ENCODE assay signal across 8 cellular contexts in the genomic region with DNA sequence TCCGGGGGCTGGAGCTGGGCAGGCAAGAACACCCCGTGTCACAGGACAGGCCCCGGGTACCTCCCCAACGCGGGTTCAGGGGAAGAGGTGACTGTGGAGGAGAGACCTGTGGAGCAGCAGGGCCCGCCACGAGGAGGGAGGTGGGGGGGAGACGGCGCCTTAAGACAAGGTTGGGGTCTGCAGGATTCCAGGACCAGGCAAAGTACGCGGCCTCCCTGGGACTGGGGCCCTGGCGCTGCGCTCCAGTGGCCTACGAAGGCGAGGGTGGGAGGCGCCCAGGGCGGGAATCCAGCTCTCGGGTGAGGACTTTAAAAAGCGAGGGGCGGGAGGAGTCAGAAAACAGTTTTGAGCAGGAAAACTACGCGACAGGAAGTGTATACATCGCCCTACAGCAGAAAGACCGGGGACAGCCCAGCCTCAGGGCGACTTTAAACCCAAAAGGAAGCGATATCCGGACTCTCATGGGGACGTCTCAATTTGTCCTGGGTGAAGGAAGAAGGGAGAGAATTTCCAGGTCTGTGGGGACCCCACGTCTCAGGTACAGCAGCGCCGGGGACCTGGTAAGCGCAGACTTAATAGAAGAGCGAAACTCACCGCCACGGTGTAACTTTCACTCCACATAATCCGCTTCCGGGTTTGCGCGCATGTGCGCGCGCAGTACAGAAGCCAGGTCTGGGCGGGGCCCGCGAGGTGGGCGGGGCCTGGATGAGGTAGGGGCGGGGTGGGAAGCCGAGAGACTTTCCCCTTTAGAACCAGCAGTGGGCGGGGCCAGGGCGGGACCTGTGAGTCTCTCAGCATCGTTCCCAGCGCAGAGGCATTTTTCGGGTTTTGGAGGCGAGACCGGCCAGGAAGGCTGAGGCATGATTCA. TPM values are rescaled to one million over a fixed set of nuclear protein-coding genes. Genes with fewer than 3 reads are reported as not detected.
DNase-seq lines count a peak whose midpoint lies in the region; ATAC-seq and TF ChIP-seq lines count a peak whose summit lies in the region.

A gene (minus strand): TSS at position 638 of the 868 bp plus-strand sequence.

- H3K4me1 ChIP-seq in PC-9 (replicated peaks; ENCODE audit: insufficient read depth) = peaks cover 17% of the 10 kb centered on the region
- H3K4me1 ChIP-seq in esophagus squamous epithelium = peaks cover 8 to 24% (median 11%) of the 10 kb centered on the region in 3 donors

- peaks cover 15% of the 10 kb centered on the region for H3F3A ChIP-seq in PC-9 (ENCODE audit: insufficient read depth, low read depth)

- H3K9me2 ChIP-seq in PC-9 (ENCODE audit: insufficient read depth) = no peaks in the 10 kb centered on the region

- H3K79me2 ChIP-seq in PC-9 (ENCODE audit: low read depth) = 0 out of 2 replicates have a peak, but pooled peaks cover 7% of the 10 kb centered on the region

- H3K9me3 ChIP-seq in PC-9 (ENCODE audit: insufficient read depth, low read depth) (peaks cover 24% of the 10 kb centered on the region), esophagus squamous epithelium (peaks cover 0 to 16% (median 0%) of the 10 kb centered on the region in 3 donors)

- peak within 1 kb of the TSS; percentile 77 for H3K4me3 ChIP-seq in PC-9
- H3K4me3 ChIP-seq in esophagus squamous epithelium = peak within 1 kb of the TSS; percentile 45 to 82 (median 75)

- peak in 1 of 4 donors; percentile 43 for TF ChIP-seq POLR2A in esophagus squamous epithelium (IDR thresholded peaks at IDR 0.05)

- H3K4me2 ChIP-seq in PC-9 = peak within 1 kb of the TSS; percentile 98

- CTCF ChIA-PET in PC-9 (lab: Charles Lee) = interaction anchor here (0.7 kb wide), 1 partner anchor 111 kb away, joined by 3 read pairs; a partner anchor contains a TSS

- peak; percentile 94 for ATAC-seq in GM21423 (IDR thresholded peaks at IDR 0.05; ENCODE audit: unreplicated experiment)

- H3K36me3 ChIP-seq in PC-9 (ENCODE audit: low read depth) = 0 out of 2 replicates have a peak, but pooled peaks cover 6% of the 10 kb centered on the region
- peaks cover 0 to 23% (median 0%) of the 10 kb centered on the region in 3 donors for H3K36me3 ChIP-seq in esophagus squamous epithelium

- H3K27ac ChIP-seq in PC-9 = peak within 1 kb of the TSS; percentile 90
- H3K27ac ChIP-seq in esophagus squamous epithelium = peak within 1 kb of the TSS; percentile 74 to 94 (median 89)

- POLR2A ChIA-PET in PC-9 (lab: Charles Lee; ENCODE audit: unreplicated experiment) = interaction anchor here (0.6 to 0.7 kb wide), 3 partner anchors 90 to 696 kb away, joined by 4 to 5 read pairs (median 5); a partner anchor contains a TSS

- H2AFZ ChIP-seq in PC-9 = peak within 1 kb of the TSS; percentile 90

- no peaks in the 10 kb centered on the region for H3K27me3 ChIP-seq in PC-9 (ENCODE audit: insufficient read depth, low read depth)
- H3K27me3 ChIP-seq in esophagus squamous epithelium = no peaks in the 10 kb centered on the region

- intact Hi-C loops in PC-9 (cut with micrococcal nuclease; ENCODE audit: unreplicated experiment) (loop anchor here (5.0 kb wide), 1 partner anchor 99 kb away; a partner anchor contains a TSS), esophagus squamous epithelium (cut with DNase I) (no loop called here)

- peak; percentile 96 for DNase-seq in COLO829 (ENCODE audit: low spot score)
- DNase-seq in HuH-7 (ENCODE audit: low spot score) = peak; percentile 67
- DNase-seq in PC-9 = peak; percentile 82 to 94
- DNase-seq in activated T-cell treated with anti-CD3 and anti-CD28 coated beads, Interleukin-2, amount 50 U/mL, for 48 hours = peak; percentile 91 to 94
- DNase-seq in esophagus squamous epithelium (lab: John Stamatoyannopoulos, UW) = peak; percentile 80
- DNase-seq in myocyte (ENCODE audit: low read depth) = peak; percentile 91
- DNase-seq in stimulated activated CD8-positive, alpha-beta memory T cell treated with anti-CD3 and anti-CD28 coated beads, Interleukin-7, amount 100 ng/mL, for 4 hours (ENCODE audit: low read depth in 2 of 2) = peak; percentile 88 to 89

- no peak for TF ChIP-seq CTCF in PC-9 (conservative IDR thresholded peaks at IDR 0.05)
- no peak for TF ChIP-seq CTCF in esophagus squamous epithelium (IDR thresholded peaks at IDR 0.05)

- WGBS in esophagus squamous epithelium, 2 donors = 1 to 2% methylated on average over 20 of the region's 55 CpGs

- TSS peak; percentile 82 for BruUV-seq in PC-9 (replicated peaks; lab: Mats Ljungman, UMichigan)

- H4K20me1 ChIP-seq in PC-9 (ENCODE audit: insufficient read depth) = no peaks in the 10 kb centered on the region

RNA-seq across cellular contexts. Expression of the gene that starts here (rescaled TPM):
- total RNA-seq in PC-9 (2021) (54.6 and 60.6 TPM in 2 replicates), esophagus squamous epithelium (10 to 100 TPM; 10.3 to 45.8 (median 15.8) TPM), myocyte (36.3 and 46.6 TPM in 2 replicates)
- 32.1 TPM for polyA plus RNA-seq in myocyte (2012)

Comparison
In these comparisons a context has a peak if more than half of its experiments do, and no peak if none do; other contexts are left out.
1. Peak in every context shown above with its lines: DNase-seq, ATAC-seq, H3K4me3 ChIP-seq and H3K27ac ChIP-seq.